11 cellular contexts compared by ENCODE assay signal in the genomic region with DNA sequence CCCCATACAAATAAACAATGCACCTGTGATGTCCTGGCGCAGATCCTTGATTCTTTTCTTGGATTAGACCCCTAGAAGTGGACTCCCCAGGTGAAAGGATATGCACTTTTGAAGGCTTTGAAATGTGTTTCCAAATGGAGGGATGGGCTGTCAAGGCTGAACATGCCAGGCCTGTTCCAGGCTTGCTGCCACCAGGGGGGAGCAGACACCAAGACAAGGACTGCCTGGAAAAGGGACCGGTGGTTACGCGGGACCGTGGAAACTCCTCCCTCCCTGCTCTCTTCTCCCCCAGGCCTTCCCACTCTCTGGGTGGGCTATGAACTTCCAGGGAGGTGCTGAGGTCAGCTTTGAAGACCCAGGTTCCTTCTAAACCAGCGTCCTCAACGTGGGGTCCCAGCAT. TPM values are rescaled to one million over a fixed set of nuclear protein-coding genes. Genes with fewer than 3 reads are reported as not detected.
DNase-seq lines count a peak whose midpoint lies in the region; ATAC-seq and TF ChIP-seq lines count a peak whose summit lies in the region.
"Had no signal": no experiment of that assay in that cellular context is flagged by ENCODE, and none has a peak within 500 bp of the region (broad histone marks: within the 10 kb centered on the region; RNA-seq: fewer than 3 reads in every experiment).

No MANE protein-coding gene starts in this region.

- H3K36me3 ChIP-seq in brain microvascular endothelial cell (replicated peaks) = no peaks in the 10 kb centered on the region

- H3K27me3 ChIP-seq in brain microvascular endothelial cell (replicated peaks) = peaks cover 17% of the 10 kb centered on the region

- TF ChIP-seq CTCF in brain microvascular endothelial cell (IDR thresholded peaks at IDR 0.05; ENCODE audit: low read depth, low read length, missing control alignments) (peak; percentile 86), GM13977 (IDR thresholded peaks at IDR 0.05; ENCODE audit: extremely low read depth, insufficient read depth, missing control alignments) (no peak)

- DNase-seq in Daoy (ENCODE audit: low read depth) = peak; percentile 52
- DNase-seq in KBM-7 = peak; percentile 18
- DNase-seq in brain microvascular endothelial cell = peak; percentile 20
- peak; percentile 4 for DNase-seq in myocyte (ENCODE audit: low read depth)
- no peak for DNase-seq in activated effector memory CD4-positive, alpha-beta T cell treated with Interleukin-2 at 50 U/mL for 16 hours
- no peak for DNase-seq in activated CD8-positive, alpha-beta memory T cell treated with anti-CD3 and anti-CD28 coated beads for 24 hours
- DNase-seq in GM13977 (ENCODE audit: low spot score) = no peak
- DNase-seq: SIG-M5 had no signal

- in situ Hi-C loops in KBM-7 (cut with MboI; ENCODE audit: low pct_unique_long_range_greater_than_20kb, low sequenced_read_pairs) = no loop called here
- in situ Hi-C loops in brain microvascular endothelial cell (cut with HindIII; ENCODE audit: low pct_ligation_motif_present, low sequenced_read_pairs) = no loop called here
- in situ Hi-C loops in GM13977 (cut with MboI; ENCODE audit: low pct_unique_long_range_greater_than_20kb, low sequenced_read_pairs, unreplicated experiment) = no loop called here

- H3K27ac ChIP-seq in brain microvascular endothelial cell = no peak overlapping the region

- no peak for ATAC-seq in HG03196 (IDR thresholded peaks at IDR 0.05; ENCODE audit: unreplicated experiment)
- ATAC-seq: sciatic nerve had no signal

- no peak overlapping the region for H3K4me3 ChIP-seq in brain microvascular endothelial cell (ENCODE audit: low read depth, low read length)

RNA-seq across cellular contexts. Expression of a gene that starts 12.7 kb away (rescaled TPM):
- total RNA-seq in Daoy (2014; rRNA removed; shearing (Covaris generic)) = not detected in 2 replicates
- total RNA-seq in myocyte = not detected in 2 replicates
- not detected for polyA plus RNA-seq in myocyte (2012)
- total RNA-seq: H4 had no signal

RNA-seq across cellular contexts. Expression of a gene that starts 22.3 kb away (rescaled TPM):
- not detected in 2 replicates for total RNA-seq in Daoy (2014; rRNA removed; shearing (Covaris generic))
- total RNA-seq in myocyte = not detected in 2 replicates
- polyA plus RNA-seq in myocyte (2012) = not detected
- total RNA-seq: H4 had no signal

RNA-seq across cellular contexts. Expression of a gene that starts 29.3 kb away (rescaled TPM):
- total RNA-seq in Daoy (2014; rRNA removed; shearing (Covaris generic)) = not detected in 2 replicates
- not detected in 2 replicates for total RNA-seq in myocyte
- not detected for polyA plus RNA-seq in myocyte (2012)
- total RNA-seq: H4 had no signal

RNA-seq across cellular contexts. Expression of a gene that starts 44.9 kb away (rescaled TPM):
- 80.0 and 94.2 TPM in 2 replicates for total RNA-seq in Daoy (2014; rRNA removed; shearing (Covaris generic))
- total RNA-seq in myocyte = 4.2 and 9.5 TPM in 2 replicates
- 7.4 TPM for polyA plus RNA-seq in myocyte (2012)

Comparison
In these comparisons a context has a peak if more than half of its experiments do, and no peak if none do; other contexts are left out.
1. DNase-seq: peak in Daoy (single experiment), KBM-7 (single experiment), brain microvascular endothelial cell (single experiment) and myocyte (single experiment); none in activated effector memory CD4-positive, alpha-beta T cell treated with Interleukin-2 at 50 U/mL for 16 hours (single experiment), activated CD8-positive, alpha-beta memory T cell treated with anti-CD3 and anti-CD28 coated beads for 24 hours (single experiment) and GM13977 (single experiment).